16 cellular contexts compared by ENCODE assay signal in genomic region chr21:8989261-8989882, GRCh38.
A peak's percentile ranks its signal among the peaks of the same experiment; 100 is the strongest.
DNase-seq lines count a peak whose midpoint lies in the region; ATAC-seq and TF ChIP-seq lines count a peak whose summit lies in the region.
"Had no signal": no experiment of that assay in that cellular context is flagged by ENCODE, and none has a peak within 500 bp of the region (broad histone marks: within the 10 kb centered on the region; RNA-seq: fewer than 3 reads in every experiment).

No MANE protein-coding gene starts in this region.

- no peak for TF ChIP-seq CTCF in lower lobe of right lung (IDR thresholded peaks at IDR 0.05)

- no peak overlapping the region for H3K27ac Mint-ChIP-seq in activated CD4-positive, alpha-beta memory T cell treated with anti-CD3 and anti-CD28 coated beads for 36 hours
- H3K27ac Mint-ChIP-seq: immature natural killer cell had no signal

- H3K4me1 Mint-ChIP-seq in activated CD4-positive, alpha-beta memory T cell treated with anti-CD3 and anti-CD28 coated beads for 36 hours (ENCODE audit: low read depth): no peaks in the 10 kb centered on the region
- H3K4me1 Mint-ChIP-seq: immature natural killer cell had no signal

- DNase-seq in DMS114 treated with DMSO at 0.1 percent for 48 hours (lab: John Stamatoyannopoulos, UW; ENCODE audit: unreplicated experiment) (peak; percentile 95), NAMALWA (ENCODE audit: low spot score) (peak; percentile 34), cerebellar cortex (ENCODE audit: low spot score) (peak; percentile 62), lower lobe of right lung (no peak)
- DNase-seq in activated CD4-positive, alpha-beta memory T cell treated with anti-CD3 and anti-CD28 coated beads for 36 hours: no peak
- no peak for DNase-seq in stimulated activated CD4-positive, alpha-beta T cell treated with anti-CD3 and anti-CD28 coated beads, Interleukin-2, amount 100 ng/mL, for 48 hours
- no peak for DNase-seq in activated CD4-positive, alpha-beta T cell treated with anti-CD3 and anti-CD28 coated beads, Interleukin-2, amount 50 U/mL, for 48 hours
- DNase-seq: AML-193; brain microvascular endothelial cell; HCEC 1CT; immature natural killer cell; NCI-H2107; stimulated activated CD4-positive, alpha-beta T cell treated with anti-CD3 and anti-CD28 coated beads, Interleukin-12 subunit alpha, Interleukin-12 subunit beta, amount 100 ng/mL, for 4 hours; substantia nigra; WERI-Rb-1 had no signal

- H3K9me3 ChIP-seq in lower lobe of right lung: no peaks in the 10 kb centered on the region

- peaks cover 19% of the 10 kb centered on the region for H3K9me3 Mint-ChIP-seq in activated CD4-positive, alpha-beta memory T cell treated with anti-CD3 and anti-CD28 coated beads for 36 hours

- H3K27me3 ChIP-seq in lower lobe of right lung (ENCODE audit: low read depth): peaks cover 40% of the 10 kb centered on the region
- H3K27me3 ChIP-seq: brain microvascular endothelial cell had no signal

- H3K36me3 Mint-ChIP-seq in activated CD4-positive, alpha-beta memory T cell treated with anti-CD3 and anti-CD28 coated beads for 36 hours: no peaks in the 10 kb centered on the region

- intact Hi-C loops in lower lobe of right lung (cut with DNase I): no loop called here
- intact Hi-C loops in activated CD4-positive, alpha-beta memory T cell treated with anti-CD3 and anti-CD28 coated beads for 36 hours (cut with micrococcal nuclease): no loop called here

- H3K27me3 Mint-ChIP-seq in activated CD4-positive, alpha-beta memory T cell treated with anti-CD3 and anti-CD28 coated beads for 36 hours: peaks cover 41% of the 10 kb centered on the region

- H3K27ac ChIP-seq in lower lobe of right lung: no peak overlapping the region
- H3K27ac ChIP-seq: brain microvascular endothelial cell, WERI-Rb-1 had no signal

- no peak overlapping the region for H3K4me3 Mint-ChIP-seq in activated CD4-positive, alpha-beta memory T cell treated with anti-CD3 and anti-CD28 coated beads for 36 hours
- H3K4me3 Mint-ChIP-seq: immature natural killer cell had no signal

- ATAC-seq in lower lobe of right lung (peak; percentile 43 to 69), GM18867 (IDR thresholded peaks at IDR 0.05; ENCODE audit: unreplicated experiment) (no peak)

- CTCF ChIA-PET in activated CD4-positive, alpha-beta memory T cell treated with anti-CD3 and anti-CD28 coated beads for 36 hours (lab: Charles Lee): no interaction called here

- POLR2A ChIA-PET in activated CD4-positive, alpha-beta memory T cell treated with anti-CD3 and anti-CD28 coated beads for 36 hours (lab: Charles Lee): no interaction called here

- no peak overlapping the region for H3K4me3 ChIP-seq in lower lobe of right lung

- no peaks in the 10 kb centered on the region for H3K4me1 ChIP-seq in lower lobe of right lung

- H3K36me3 ChIP-seq in lower lobe of right lung: no peaks in the 10 kb centered on the region
- H3K36me3 ChIP-seq: brain microvascular endothelial cell, WERI-Rb-1 had no signal

Comparison
In these comparisons a context has a peak if more than half of its experiments do, and no peak if none do; other contexts are left out.
1. DNase-seq: peak in DMS114 treated with DMSO at 0.1 percent for 48 hours (single experiment), NAMALWA (single experiment) and cerebellar cortex (single experiment); none in lower lobe of right lung (single experiment), activated CD4-positive, alpha-beta memory T cell treated with anti-CD3 and anti-CD28 coated beads for 36 hours (single experiment), stimulated activated CD4-positive, alpha-beta T cell treated with anti-CD3 and anti-CD28 coated beads, Interleukin-2, amount 100 ng/mL, for 48 hours (0 of 2) and activated CD4-positive, alpha-beta T cell treated with anti-CD3 and anti-CD28 coated beads, Interleukin-2, amount 50 U/mL, for 48 hours (0 of 2).